In genomic region chrX:81996166-81996565, GRCh38 we compare ENCODE assay signal across 9 cellular contexts.
"Had no signal": no experiment of that assay in that cellular context is flagged by ENCODE, and none has a peak within 500 bp of the region (broad histone marks: within the 10 kb centered on the region; RNA-seq: fewer than 3 reads in every experiment).

No MANE protein-coding gene starts in this region.

- H3K4me1 ChIP-seq: HAP-1 had no signal

- FAIRE-seq: HTR-8/SVneo, K562 had no signal

- H3K36me3 ChIP-seq: HAP-1 had no signal

- H3K27ac ChIP-seq: GM23248 had no signal

- H3K27ac Mint-ChIP-seq: HFFc6 had no signal

- DNase-seq: GM23248, GOT3, H7, HFFc6, IMR-90 had no signal

- H3K4me3 ChIP-seq: GM23248, HAP-1, K562 had no signal

- H3K9me3 ChIP-seq: HAP-1 had no signal

- H3K9ac ChIP-seq: GM23248 had no signal

- H3K4me3 Mint-ChIP-seq: HFFc6 had no signal

- ATAC-seq: HCT116, K562 had no signal
